ENCODE assay signal across 20 cellular contexts in genomic region chr12:131223171-131223761, GRCh38.
"Had no signal": no experiment of that assay in that cellular context is flagged by ENCODE, and none has a peak within 500 bp of the region (broad histone marks: within the 10 kb centered on the region; RNA-seq: fewer than 3 reads in every experiment).

No MANE protein-coding gene starts in this region.

- H3K27ac Mint-ChIP-seq: memory B cell had no signal

- ATAC-seq: gastroesophageal sphincter, left ventricle myocardium superior, upper lobe of right lung had no signal

- H3K36me3 ChIP-seq: adrenal gland, ascending aorta, colonic mucosa, gastroesophageal sphincter, prostate gland, upper lobe of right lung had no signal

- H3K27ac ChIP-seq: adrenal gland, ascending aorta, colonic mucosa, epithelial cell of prostate, gastroesophageal sphincter, prostate gland, upper lobe of right lung had no signal

- H3K4me1 ChIP-seq: adrenal gland, ascending aorta, colonic mucosa, gastroesophageal sphincter, prostate gland, upper lobe of right lung had no signal

- H3K9me3 Mint-ChIP-seq: central memory CD8-positive, alpha-beta T cell; memory B cell had no signal

- H3K4me3 ChIP-seq: adrenal gland, ascending aorta, colonic mucosa, gastroesophageal sphincter, mucosa of descending colon, prostate gland, upper lobe of right lung had no signal

- H3K9me3 ChIP-seq: adrenal gland, ascending aorta, colonic mucosa, gastroesophageal sphincter, mucosa of descending colon, prostate gland, upper lobe of right lung had no signal

- H3K27me3 ChIP-seq: ascending aorta, colonic mucosa had no signal

- H3K36me3 Mint-ChIP-seq: memory B cell had no signal

- DNase-seq: activated CD4-positive, alpha-beta T cell treated with anti-CD3 and anti-CD28 coated beads, Interleukin-2, amount 50 U/mL, for 4 hours; activated CD8-positive, alpha-beta memory T cell treated with anti-CD3 and anti-CD28 coated beads for 24 hours; activated CD8-positive, alpha-beta memory T cell treated with anti-CD3 and anti-CD28 coated beads, Interleukin-2, amount 50 U/mL, for 4 hours; activated gamma-delta T cell; activated naive CD4-positive, alpha-beta T cell treated with anti-CD3 and anti-CD28 coated beads, Interleukin-2, amount 50 U/mL, for 16 hours; activated T-cell treated with anti-CD3 and anti-CD28 coated beads, Interleukin-2, amount 50 U/mL, for 48 hours; adrenal gland; colonic mucosa; left ventricle myocardium superior; stimulated activated CD4-positive, alpha-beta T cell treated with anti-CD3 and anti-CD28 coated beads, Interleukin-4, amount 100 ng/mL, for 24 hours; stimulated activated naive CD4-positive, alpha-beta T cell treated with Interleukin-2 at 50 U/mL for 16 hours; T-helper 1 cell had no signal

- H3K4me3 Mint-ChIP-seq: memory B cell had no signal
